ENCODE assay signal across 1 cellular context in genomic region chr7:10221084-10221483, GRCh38.
TF ChIP-seq lines count a peak whose summit lies in the region.

No MANE protein-coding gene starts in this region.

TF ChIP-seq in GM23338, 12 proteins besides CTCF, POLR2A, EP300 and RAD21 (continued from another document):
- TF ChIP-seq, protein P1, sequence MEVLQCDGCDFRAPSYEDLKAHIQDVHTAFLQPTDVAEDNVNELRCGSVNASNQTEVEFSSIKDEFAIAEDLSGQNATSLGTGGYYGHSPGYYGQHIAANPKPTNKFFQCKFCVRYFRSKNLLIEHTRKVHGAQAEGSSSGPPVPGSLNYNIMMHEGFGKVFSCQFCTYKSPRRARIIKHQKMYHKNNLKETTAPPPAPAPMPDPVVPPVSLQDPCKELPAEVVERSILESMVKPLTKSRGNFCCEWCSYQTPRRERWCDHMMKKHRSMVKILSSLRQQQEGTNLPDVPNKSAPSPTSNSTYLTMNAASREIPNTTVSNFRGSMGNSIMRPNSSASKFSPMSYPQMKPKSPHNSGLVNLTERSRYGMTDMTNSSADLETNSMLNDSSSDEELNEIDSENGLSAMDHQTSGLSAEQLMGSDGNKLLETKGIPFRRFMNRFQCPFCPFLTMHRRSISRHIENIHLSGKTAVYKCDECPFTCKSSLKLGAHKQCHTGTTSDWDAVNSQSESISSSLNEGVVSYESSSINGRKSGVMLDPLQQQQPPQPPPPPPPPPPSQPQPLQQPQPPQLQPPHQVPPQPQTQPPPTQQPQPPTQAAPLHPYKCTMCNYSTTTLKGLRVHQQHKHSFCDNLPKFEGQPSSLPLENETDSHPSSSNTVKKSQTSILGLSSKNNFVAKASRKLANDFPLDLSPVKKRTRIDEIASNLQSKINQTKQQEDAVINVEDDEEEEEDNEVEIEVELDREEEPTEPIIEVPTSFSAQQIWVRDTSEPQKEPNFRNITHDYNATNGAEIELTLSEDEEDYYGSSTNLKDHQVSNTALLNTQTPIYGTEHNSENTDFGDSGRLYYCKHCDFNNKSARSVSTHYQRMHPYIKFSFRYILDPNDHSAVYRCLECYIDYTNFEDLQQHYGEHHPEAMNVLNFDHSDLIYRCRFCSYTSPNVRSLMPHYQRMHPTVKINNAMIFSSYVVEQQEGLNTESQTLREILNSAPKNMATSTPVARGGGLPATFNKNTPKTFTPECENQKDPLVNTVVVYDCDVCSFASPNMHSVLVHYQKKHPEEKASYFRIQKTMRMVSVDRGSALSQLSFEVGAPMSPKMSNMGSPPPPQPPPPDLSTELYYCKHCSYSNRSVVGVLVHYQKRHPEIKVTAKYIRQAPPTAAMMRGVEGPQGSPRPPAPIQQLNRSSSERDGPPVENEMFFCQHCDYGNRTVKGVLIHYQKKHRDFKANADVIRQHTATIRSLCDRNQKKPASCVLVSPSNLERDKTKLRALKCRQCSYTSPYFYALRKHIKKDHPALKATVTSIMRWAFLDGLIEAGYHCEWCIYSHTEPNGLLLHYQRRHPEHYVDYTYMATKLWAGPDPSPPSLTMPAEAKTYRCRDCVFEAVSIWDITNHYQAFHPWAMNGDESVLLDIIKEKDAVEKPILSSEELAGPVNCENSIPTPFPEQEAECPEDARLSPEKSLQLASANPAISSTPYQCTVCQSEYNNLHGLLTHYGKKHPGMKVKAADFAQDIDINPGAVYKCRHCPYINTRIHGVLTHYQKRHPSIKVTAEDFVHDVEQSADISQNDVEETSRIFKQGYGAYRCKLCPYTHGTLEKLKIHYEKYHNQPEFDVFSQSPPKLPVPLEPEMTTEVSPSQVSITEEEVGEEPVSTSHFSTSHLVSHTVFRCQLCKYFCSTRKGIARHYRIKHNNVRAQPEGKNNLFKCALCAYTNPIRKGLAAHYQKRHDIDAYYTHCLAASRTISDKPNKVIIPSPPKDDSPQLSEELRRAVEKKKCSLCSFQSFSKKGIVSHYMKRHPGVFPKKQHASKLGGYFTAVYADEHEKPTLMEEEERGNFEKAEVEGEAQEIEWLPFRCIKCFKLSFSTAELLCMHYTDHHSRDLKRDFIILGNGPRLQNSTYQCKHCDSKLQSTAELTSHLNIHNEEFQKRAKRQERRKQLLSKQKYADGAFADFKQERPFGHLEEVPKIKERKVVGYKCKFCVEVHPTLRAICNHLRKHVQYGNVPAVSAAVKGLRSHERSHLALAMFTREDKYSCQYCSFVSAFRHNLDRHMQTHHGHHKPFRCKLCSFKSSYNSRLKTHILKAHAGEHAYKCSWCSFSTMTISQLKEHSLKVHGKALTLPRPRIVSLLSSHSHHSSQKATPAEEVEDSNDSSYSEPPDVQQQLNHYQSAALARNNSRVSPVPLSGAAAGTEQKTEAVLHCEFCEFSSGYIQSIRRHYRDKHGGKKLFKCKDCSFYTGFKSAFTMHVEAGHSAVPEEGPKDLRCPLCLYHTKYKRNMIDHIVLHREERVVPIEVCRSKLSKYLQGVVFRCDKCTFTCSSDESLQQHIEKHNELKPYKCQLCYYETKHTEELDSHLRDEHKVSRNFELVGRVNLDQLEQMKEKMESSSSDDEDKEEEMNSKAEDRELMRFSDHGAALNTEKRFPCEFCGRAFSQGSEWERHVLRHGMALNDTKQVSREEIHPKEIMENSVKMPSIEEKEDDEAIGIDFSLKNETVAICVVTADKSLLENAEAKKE (CRISPR knock-in tag; IDR thresholded peaks at IDR 0.05) = no peak
- TF ChIP-seq EZH2 (IDR thresholded peaks at IDR 0.05; ENCODE audit: low read depth, unreplicated experiment) (no peak), CREB1 (CRISPR knock-in tag; IDR thresholded peaks at IDR 0.05; ENCODE audit: low read depth) (no peak), JUNB (IDR thresholded peaks at IDR 0.05; ENCODE audit: unreplicated experiment) (no peak)
